In the genomic region with DNA sequence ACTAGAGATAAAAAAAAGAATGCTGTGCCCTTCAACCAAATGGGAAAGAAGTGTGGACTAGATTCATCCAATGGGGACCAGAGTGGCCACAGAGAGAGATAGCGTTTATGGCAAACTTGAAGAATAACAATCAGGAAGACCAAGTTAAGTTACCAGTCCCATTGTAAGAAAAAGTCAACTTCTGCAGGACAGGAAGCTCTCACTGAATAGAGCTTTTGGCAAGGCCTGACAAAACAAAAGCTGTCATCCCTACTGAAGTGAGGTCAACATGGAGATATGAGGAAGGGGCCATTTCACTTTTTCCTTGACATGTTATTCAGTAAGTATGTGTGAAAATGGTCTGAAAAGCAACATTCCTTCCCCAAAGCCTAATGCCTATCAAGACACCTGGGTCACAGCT, we compare ENCODE assay signal across 1 cellular context.
TF ChIP-seq lines count a peak whose summit lies in the region.

No MANE protein-coding gene starts in this region.

TF ChIP-seq in IMR-90, 13 proteins besides CTCF, POLR2A, EP300 and RAD21 (continued from another document):
- TF ChIP-seq USF2 (IDR thresholded peaks at IDR 0.05; ENCODE audit: low read depth, low read length) (no peak), ELK1 (IDR thresholded peaks at IDR 0.05; ENCODE audit: borderline replicate concordance, low read depth, low read length) (no peak), CHD1 (IDR thresholded peaks at IDR 0.05; ENCODE audit: low read depth, low read length) (no peak), BHLHE40 (IDR thresholded peaks at IDR 0.05; ENCODE audit: low read depth, low read length) (no peak), FOS (IDR thresholded peaks at IDR 0.05; ENCODE audit: low read depth, low read length) (no peak), MXI1 (IDR thresholded peaks at IDR 0.05; ENCODE audit: borderline replicate concordance, low read depth, low read length) (no peak), CEBPB (IDR thresholded peaks at IDR 0.05; ENCODE audit: low read depth, low read length) (no peak), SMC3 (IDR thresholded peaks at IDR 0.05; ENCODE audit: low read depth, low read length) (no peak), MAFK (IDR thresholded peaks at IDR 0.05; ENCODE audit: low read depth, low read length) (no peak), NFE2L2 (IDR thresholded peaks at IDR 0.05; ENCODE audit: low read depth, low read length) (no peak), RFX5 (IDR thresholded peaks at IDR 0.05; ENCODE audit: low read depth, low read length) (no peak)
TF ChIP-seq in IMR-90: peak in this region for 0.
